In genomic region chr7:4709187-4709586, GRCh38 we compare ENCODE assay signal across 1 cellular context.
TF ChIP-seq lines count a peak whose summit lies in the region.

No MANE protein-coding gene starts in this region.

TF ChIP-seq in IMR-90, 13 proteins besides CTCF, POLR2A, EP300 and RAD21:
- TF ChIP-seq CHD1 (IDR thresholded peaks at IDR 0.05; ENCODE audit: low read depth, low read length) (no peak), CEBPB (IDR thresholded peaks at IDR 0.05; ENCODE audit: low read depth, low read length) (no peak), BHLHE40 (IDR thresholded peaks at IDR 0.05; ENCODE audit: low read depth, low read length) (no peak), MAFK (IDR thresholded peaks at IDR 0.05; ENCODE audit: low read depth, low read length) (no peak), USF2 (IDR thresholded peaks at IDR 0.05; ENCODE audit: low read depth, low read length) (no peak), RCOR1 (IDR thresholded peaks at IDR 0.05; ENCODE audit: insufficient replicate concordance, low read length) (no peak), FOS (IDR thresholded peaks at IDR 0.05; ENCODE audit: low read depth, low read length) (no peak), RFX5 (IDR thresholded peaks at IDR 0.05; ENCODE audit: low read depth, low read length) (no peak), ELK1 (IDR thresholded peaks at IDR 0.05; ENCODE audit: borderline replicate concordance, low read depth, low read length) (no peak), MXI1 (IDR thresholded peaks at IDR 0.05; ENCODE audit: borderline replicate concordance, low read depth, low read length) (no peak), SMC3 (IDR thresholded peaks at IDR 0.05; ENCODE audit: low read depth, low read length) (no peak), NFE2L2 (IDR thresholded peaks at IDR 0.05; ENCODE audit: low read depth, low read length) (no peak), MAZ (IDR thresholded peaks at IDR 0.05; ENCODE audit: borderline replicate concordance, low read depth, low read length) (no peak)
TF ChIP-seq in IMR-90: peak in this region for 0.
